16 cellular contexts compared by ENCODE assay signal in the genomic region with DNA sequence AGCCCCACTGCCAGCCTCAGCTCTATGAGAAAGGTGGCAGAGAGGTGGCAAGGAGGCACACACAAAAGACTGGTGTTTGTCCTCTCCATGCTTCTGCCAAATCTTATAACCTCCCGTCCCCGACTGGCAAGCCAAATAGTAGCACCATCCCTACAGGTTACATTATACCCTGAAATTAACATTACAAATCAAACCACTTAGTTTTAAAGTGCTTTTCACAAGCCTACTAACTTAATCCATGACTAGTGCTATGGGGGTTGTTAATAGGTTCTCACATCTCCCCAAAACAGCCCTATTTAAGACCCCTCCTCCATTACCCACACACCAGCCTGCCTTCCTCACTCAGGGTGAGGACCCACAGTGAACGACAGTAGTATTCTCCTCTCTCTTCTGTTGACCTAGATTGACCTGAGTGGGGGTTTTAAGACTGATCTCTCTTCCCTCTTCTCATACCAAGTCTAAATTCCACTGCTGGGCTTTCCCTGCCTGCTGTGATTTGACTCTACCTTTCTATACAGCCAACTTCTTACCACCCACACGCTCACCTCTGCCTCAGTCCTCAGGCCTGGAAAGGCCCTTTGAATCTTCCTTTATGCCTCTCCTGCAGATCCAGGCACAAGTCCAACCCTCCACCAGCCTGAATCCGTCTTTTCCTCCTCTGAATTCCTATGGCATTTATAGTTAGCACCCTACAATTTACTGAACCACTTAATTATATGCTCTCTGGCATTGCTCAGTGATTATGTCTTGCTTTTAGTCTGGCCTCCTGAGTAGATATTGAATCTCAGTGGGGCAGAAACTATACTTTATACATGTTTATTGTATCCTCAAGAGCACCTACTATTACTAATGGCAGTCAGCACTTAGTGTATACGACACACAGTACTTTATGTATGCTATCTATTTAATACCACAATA.
"Had no signal": no experiment of that assay in that cellular context is flagged by ENCODE, and none has a peak within 500 bp of the region (broad histone marks: within the 10 kb centered on the region; RNA-seq: fewer than 3 reads in every experiment).

No MANE protein-coding gene starts in this region.

- H3K36me3 Mint-ChIP-seq: type B pancreatic cell had no signal

- H3K36me3 ChIP-seq: ascending aorta, cardiac muscle cell, gastrocnemius medialis, heart right ventricle, left ventricle myocardium inferior, suprapubic skin had no signal

- H3K4me1 ChIP-seq: ascending aorta, gastrocnemius medialis, heart right ventricle, left ventricle myocardium inferior had no signal

- DNase-seq: activated B cell treated with CpG ODN at 0.5 μM for 24 hours; activated CD4-positive, alpha-beta T cell treated with anti-CD3 and anti-CD28 coated beads, Interleukin-2, amount 10 ng/mL, durations not matched to agents 24 days and 14 days; activated naive CD4-positive, alpha-beta T cell; activated naive CD8-positive, alpha-beta T cell treated with anti-CD3 and anti-CD28 coated beads, Interleukin-2, amount 50 U/mL, for 24 hours; gastrocnemius medialis; heart right ventricle; kidney; left ventricle myocardium inferior; stimulated activated CD4-positive, alpha-beta T cell treated with anti-CD3 and anti-CD28 coated beads, Interleukin-12 subunit alpha, Interleukin-12 subunit beta, amount 100 ng/mL, for 4 hours; stimulated activated naive CD8-positive, alpha-beta T cell treated with anti-CD3 and anti-CD28 coated beads, Interleukin-15, Interleukin-2, amounts not matched to agents 100 U/mL and 50 U/mL, for 24 hours had no signal

- H3K27me3 ChIP-seq: ascending aorta had no signal

- H3K4me1 Mint-ChIP-seq: activated B cell treated with CpG ODN at 0.5 μM for 24 hours; activated CD4-positive, alpha-beta T cell treated with anti-CD3 and anti-CD28 coated beads, Interleukin-2, amount 10 ng/mL, durations not matched to agents 24 days and 14 days; activated naive CD8-positive, alpha-beta T cell treated with anti-CD3 and anti-CD28 coated beads, Interleukin-2, amount 50 U/mL, for 24 hours; neural crest cell had no signal

- H3K4me3 ChIP-seq: ascending aorta, cardiac muscle cell, gastrocnemius medialis, heart right ventricle, left ventricle myocardium inferior, suprapubic skin had no signal

- H3K27ac ChIP-seq: ascending aorta, cardiac muscle cell, gastrocnemius medialis, heart right ventricle, left ventricle myocardium inferior, suprapubic skin had no signal

- ATAC-seq: activated naive CD8-positive, alpha-beta T cell treated with anti-CD3 and anti-CD28 coated beads, Interleukin-2, amount 50 U/mL, for 24 hours; gastrocnemius medialis; heart right ventricle; stimulated activated naive CD8-positive, alpha-beta T cell treated with anti-CD3 and anti-CD28 coated beads, Interleukin-15, Interleukin-2, amounts not matched to agents 100 U/mL and 50 U/mL, for 24 hours had no signal

- H3K27ac Mint-ChIP-seq: activated B cell treated with CpG ODN at 0.5 μM for 24 hours; activated CD4-positive, alpha-beta T cell treated with anti-CD3 and anti-CD28 coated beads, Interleukin-2, amount 10 ng/mL, durations not matched to agents 24 days and 14 days; activated naive CD8-positive, alpha-beta T cell treated with anti-CD3 and anti-CD28 coated beads, Interleukin-2, amount 50 U/mL, for 24 hours; activated T-helper 1 cell treated with anti-CD3 and anti-CD28 coated beads, Interleukin-12 subunit alpha, Interleukin-12 subunit beta, Interleukin-2, Interleukin-4 antibody, amounts not matched to agents 30 ng/mL and 10 ng/mL and 1 ng/mL, durations not matched to agents 14 hours and 24 hours and 36 hours; type B pancreatic cell had no signal

- H3K4me3 Mint-ChIP-seq: activated B cell treated with CpG ODN at 0.5 μM for 24 hours; activated CD4-positive, alpha-beta T cell treated with anti-CD3 and anti-CD28 coated beads, Interleukin-2, amount 10 ng/mL, durations not matched to agents 24 days and 14 days; activated naive CD8-positive, alpha-beta T cell treated with anti-CD3 and anti-CD28 coated beads, Interleukin-2, amount 50 U/mL, for 24 hours; activated T-helper 1 cell treated with anti-CD3 and anti-CD28 coated beads, Interleukin-12 subunit alpha, Interleukin-12 subunit beta, Interleukin-2, Interleukin-4 antibody, amounts not matched to agents 30 ng/mL and 10 ng/mL and 1 ng/mL, durations not matched to agents 14 hours and 24 hours and 36 hours; neural crest cell; type B pancreatic cell had no signal

- H3K9me3 Mint-ChIP-seq: neural crest cell had no signal

- H3K9me3 ChIP-seq: ascending aorta, gastrocnemius medialis, left ventricle myocardium inferior, suprapubic skin had no signal
